Comparison of ENCODE assay signal across 20 cellular contexts in the genomic region with DNA sequence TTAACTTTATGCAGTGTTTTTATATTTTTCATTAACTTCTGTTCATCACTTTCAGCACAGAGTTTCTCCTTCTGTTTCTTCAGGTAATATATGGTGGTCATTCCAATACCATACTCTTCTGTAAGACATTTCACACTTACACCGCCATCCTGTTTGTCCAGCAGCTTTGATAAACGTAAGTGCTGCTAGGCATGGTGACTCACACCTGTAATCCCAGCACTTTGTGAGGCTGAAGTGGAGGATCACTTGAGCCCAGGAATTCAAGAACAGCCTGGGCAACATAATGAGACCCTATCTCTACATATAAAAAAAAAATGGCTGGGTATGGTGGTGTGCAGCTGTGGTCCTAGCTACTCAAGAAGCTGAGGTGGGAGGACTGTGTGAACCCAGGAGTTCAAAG.
"Had no signal": no experiment of that assay in that cellular context is flagged by ENCODE, and none has a peak within 500 bp of the region (broad histone marks: within the 10 kb centered on the region; RNA-seq: fewer than 3 reads in every experiment).

No MANE protein-coding gene starts in this region.

- H3K4me3 Mint-ChIP-seq: activated CD4-positive, alpha-beta memory T cell treated with anti-CD3 and anti-CD28 coated beads, Interleukin-2, amount 10 ng/mL, durations not matched to agents 7 days and 5 days; activated CD4-positive, alpha-beta T cell treated with anti-CD3 and anti-CD28 coated beads for 36 hours; activated CD8-positive, alpha-beta memory T cell treated with anti-CD3 and anti-CD28 coated beads, Interleukin-2, amount 10 ng/mL, durations not matched to agents 7 days and 5 days; activated T-helper 17 cell treated with anti-CD3 and anti-CD28 coated beads, Interleukin-2, amount 50 U/mL, for 72 hours; dendritic cell treated with granulocyte-macrophage colony-stimulating factor and Interleukin-4, amounts not matched to agents 40 ng/mL and 50 ng/mL, for 4 days; stimulated activated naive CD8-positive, alpha-beta T cell treated with anti-CD3 and anti-CD28 coated beads, Interleukin-15, Interleukin-2, amounts not matched to agents 100 ng/mL and 50 ng/mL, for 24 hours; WTC11 had no signal

- H3K4me1 Mint-ChIP-seq: activated CD4-positive, alpha-beta memory T cell treated with anti-CD3 and anti-CD28 coated beads, Interleukin-2, amount 10 ng/mL, durations not matched to agents 7 days and 5 days; activated CD4-positive, alpha-beta T cell treated with anti-CD3 and anti-CD28 coated beads for 36 hours; activated CD8-positive, alpha-beta memory T cell treated with anti-CD3 and anti-CD28 coated beads, Interleukin-2, amount 10 ng/mL, durations not matched to agents 7 days and 5 days; WTC11 had no signal

- DNase-seq: activated CD4-positive, alpha-beta memory T cell treated with anti-CD3 and anti-CD28 coated beads, Interleukin-2, amount 10 ng/mL, durations not matched to agents 7 days and 5 days; activated CD4-positive, alpha-beta T cell treated with anti-CD3 and anti-CD28 coated beads for 36 hours; activated CD8-positive, alpha-beta memory T cell treated with anti-CD3 and anti-CD28 coated beads, Interleukin-2, amount 10 ng/mL, durations not matched to agents 7 days and 5 days; activated naive CD4-positive, alpha-beta T cell treated with Interleukin-2 at 50 U/mL for 16 hours; activated T-cell treated with anti-CD3 and anti-CD28 coated beads, Interleukin-2, amount 50 U/mL, for 1 hour; anterior cingulate cortex; cerebellar nuclear complex; effector memory CD4-positive, alpha-beta T cell; glutamatergic neuron; hippocampal formation; stimulated activated CD4-positive, alpha-beta T cell treated with anti-CD3 and anti-CD28 coated beads, Interleukin-2, amount 100 ng/mL, for 24 hours; SW 1271; T-helper 2 cell had no signal

- H3K9me3 Mint-ChIP-seq: activated CD4-positive, alpha-beta memory T cell treated with anti-CD3 and anti-CD28 coated beads, Interleukin-2, amount 10 ng/mL, durations not matched to agents 7 days and 5 days; activated T-helper 17 cell treated with anti-CD3 and anti-CD28 coated beads, Interleukin-2, amount 50 U/mL, for 72 hours; dendritic cell treated with granulocyte-macrophage colony-stimulating factor and Interleukin-4, amounts not matched to agents 40 ng/mL and 50 ng/mL, for 4 days; stimulated activated naive CD8-positive, alpha-beta T cell treated with anti-CD3 and anti-CD28 coated beads, Interleukin-15, Interleukin-2, amounts not matched to agents 100 ng/mL and 50 ng/mL, for 24 hours; WTC11 had no signal

- H3K27ac Mint-ChIP-seq: activated CD4-positive, alpha-beta memory T cell treated with anti-CD3 and anti-CD28 coated beads, Interleukin-2, amount 10 ng/mL, durations not matched to agents 7 days and 5 days; activated CD4-positive, alpha-beta T cell treated with anti-CD3 and anti-CD28 coated beads for 36 hours; activated CD8-positive, alpha-beta memory T cell treated with anti-CD3 and anti-CD28 coated beads, Interleukin-2, amount 10 ng/mL, durations not matched to agents 7 days and 5 days; activated T-helper 17 cell treated with anti-CD3 and anti-CD28 coated beads, Interleukin-2, amount 50 U/mL, for 72 hours; dendritic cell treated with granulocyte-macrophage colony-stimulating factor and Interleukin-4, amounts not matched to agents 40 ng/mL and 50 ng/mL, for 4 days; stimulated activated naive CD8-positive, alpha-beta T cell treated with anti-CD3 and anti-CD28 coated beads, Interleukin-15, Interleukin-2, amounts not matched to agents 100 ng/mL and 50 ng/mL, for 24 hours; WTC11 had no signal

- H3K27me3 ChIP-seq: foreskin keratinocyte, tibial nerve, vagina had no signal

- H3K27ac ChIP-seq: foreskin keratinocyte, tibial nerve, vagina had no signal

- H3K4me3 ChIP-seq: tibial nerve, vagina had no signal

- H3K4me1 ChIP-seq: foreskin keratinocyte, tibial nerve, vagina had no signal

- H3K27me3 Mint-ChIP-seq: activated CD4-positive, alpha-beta memory T cell treated with anti-CD3 and anti-CD28 coated beads, Interleukin-2, amount 10 ng/mL, durations not matched to agents 7 days and 5 days; activated CD4-positive, alpha-beta T cell treated with anti-CD3 and anti-CD28 coated beads for 36 hours; activated CD8-positive, alpha-beta memory T cell treated with anti-CD3 and anti-CD28 coated beads, Interleukin-2, amount 10 ng/mL, durations not matched to agents 7 days and 5 days; activated T-helper 17 cell treated with anti-CD3 and anti-CD28 coated beads, Interleukin-2, amount 50 U/mL, for 72 hours; dendritic cell treated with granulocyte-macrophage colony-stimulating factor and Interleukin-4, amounts not matched to agents 40 ng/mL and 50 ng/mL, for 4 days; stimulated activated naive CD8-positive, alpha-beta T cell treated with anti-CD3 and anti-CD28 coated beads, Interleukin-15, Interleukin-2, amounts not matched to agents 100 ng/mL and 50 ng/mL, for 24 hours had no signal

- H3K9me3 ChIP-seq: tibial nerve, vagina had no signal
